Comparison of ENCODE assay signal across 1 cellular context in genomic region chr3:186618318-186618938, GRCh38.
A peak's percentile ranks its signal among the peaks of the same experiment; 100 is the strongest.
TF ChIP-seq lines count a peak whose summit lies in the region.

No MANE protein-coding gene starts in this region.

TF ChIP-seq in HepG2, 621 proteins besides CTCF, POLR2A, EP300 and RAD21 (continued from another document and continues in another):
- TF ChIP-seq ZNF207 (IDR thresholded peaks at IDR 0.05; ENCODE audit: borderline replicate concordance) = no peak
- no peak for TF ChIP-seq SOX13 (IDR thresholded peaks at IDR 0.05)
- no peak for TF ChIP-seq SOX13 (CRISPR knock-in tag; conservative IDR thresholded peaks at IDR 0.05 in 1 of 2, IDR thresholded peaks at IDR 0.05 in 1 of 2)
- TF ChIP-seq PRDM4 (CRISPR knock-in tag; IDR thresholded peaks at IDR 0.05; ENCODE audit: borderline replicate concordance) = no peak
- no peak for TF ChIP-seq NFYC (CRISPR knock-in tag; IDR thresholded peaks at IDR 0.05)
- TF ChIP-seq TEF (CRISPR knock-in tag; IDR thresholded peaks at IDR 0.05) = peak; percentile 51; the same call in 1 of the 2 replicates
- TF ChIP-seq ZNF772 (CRISPR knock-in tag; IDR thresholded peaks at IDR 0.05) = no peak
- no peak for TF ChIP-seq FOXM1 (CRISPR knock-in tag; IDR thresholded peaks at IDR 0.05)
- no peak for TF ChIP-seq ATAD3A (CRISPR knock-in tag; IDR thresholded peaks at IDR 0.05)
- peak; percentile 40 for TF ChIP-seq ZNF451 (CRISPR knock-in tag; IDR thresholded peaks at IDR 0.05)
- TF ChIP-seq ZNF790 (CRISPR knock-in tag; IDR thresholded peaks at IDR 0.05; ENCODE audit: borderline replicate concordance) = peak; percentile 87; the same call in 1 of the 2 replicates
- TF ChIP-seq SMARCE1 (IDR thresholded peaks at IDR 0.05; ENCODE audit: borderline replicate concordance) = no peak
- no peak for TF ChIP-seq ZSCAN9 (CRISPR knock-in tag; IDR thresholded peaks at IDR 0.05; ENCODE audit: borderline replicate concordance)
- TF ChIP-seq ZNF614 (CRISPR knock-in tag; IDR thresholded peaks at IDR 0.05; ENCODE audit: borderline replicate concordance) = 0 out of 2 replicates have a peak, but pooled peaks have one; percentile 9
- peak; percentile 52; the same call in 1 of the 2 replicates for TF ChIP-seq ZNF607 (CRISPR knock-in tag; IDR thresholded peaks at IDR 0.05; ENCODE audit: borderline replicate concordance)
- TF ChIP-seq AKNA (CRISPR knock-in tag; IDR thresholded peaks at IDR 0.05; ENCODE audit: borderline replicate concordance) = no peak
- TF ChIP-seq ZNF878 (CRISPR knock-in tag; IDR thresholded peaks at IDR 0.05) = no peak
- no peak for TF ChIP-seq ZNF282 (IDR thresholded peaks at IDR 0.05; ENCODE audit: partially characterized antibody)
- no peak for TF ChIP-seq ZBTB14 (CRISPR knock-in tag; IDR thresholded peaks at IDR 0.05)
- TF ChIP-seq PRDM10 (CRISPR knock-in tag; IDR thresholded peaks at IDR 0.05; ENCODE audit: low read depth) = no peak
- no peak for TF ChIP-seq DNMT3B (CRISPR knock-in tag; conservative IDR thresholded peaks at IDR 0.05)
- TF ChIP-seq RBM22 (optimal IDR thresholded peaks at IDR 0.05; ENCODE audit: low read length) = peak; percentile 91
- TF ChIP-seq NPAS2 (CRISPR knock-in tag; IDR thresholded peaks at IDR 0.05; ENCODE audit: borderline replicate concordance) = no peak
- TF ChIP-seq GLMP (CRISPR knock-in tag; IDR thresholded peaks at IDR 0.05; ENCODE audit: borderline replicate concordance) = no peak
- TF ChIP-seq MEIS2 (CRISPR knock-in tag; IDR thresholded peaks at IDR 0.05) = peak; percentile 25; the same call in 1 of the 2 replicates
- TF ChIP-seq ATF7 (IDR thresholded peaks at IDR 0.05) = no peak
- no peak for TF ChIP-seq ATF7 (CRISPR knock-in tag; IDR thresholded peaks at IDR 0.05)
- TF ChIP-seq GRHL1 (CRISPR knock-in tag; conservative IDR thresholded peaks at IDR 0.05) = no peak
- no peak for TF ChIP-seq FOXO1 (CRISPR knock-in tag; IDR thresholded peaks at IDR 0.05)
- TF ChIP-seq ZBTB7A (CRISPR knock-in tag; IDR thresholded peaks at IDR 0.05) = no peak
- TF ChIP-seq RBAK (CRISPR knock-in tag; IDR thresholded peaks at IDR 0.05) = no peak
- TF ChIP-seq ADNP (CRISPR knock-in tag; IDR thresholded peaks at IDR 0.05) = no peak
- TF ChIP-seq FOXC1 (CRISPR knock-in tag; IDR thresholded peaks at IDR 0.05; ENCODE audit: borderline replicate concordance) = no peak; the same call in 1 of the 2 replicates
- TF ChIP-seq CSRNP1 (CRISPR knock-in tag; IDR thresholded peaks at IDR 0.05) = no peak
- no peak for TF ChIP-seq ZNF235 (CRISPR knock-in tag; IDR thresholded peaks at IDR 0.05; ENCODE audit: borderline replicate concordance)
- TF ChIP-seq HMGA1 (CRISPR knock-in tag; conservative IDR thresholded peaks at IDR 0.05) = no peak
- TF ChIP-seq PLRG1 (conservative IDR thresholded peaks at IDR 0.05) = no peak
- TF ChIP-seq DBP (CRISPR knock-in tag; IDR thresholded peaks at IDR 0.05; ENCODE audit: not compliant biosample characterization) = peak; percentile 15
- TF ChIP-seq HNRNPLL (IDR thresholded peaks at IDR 0.05; ENCODE audit: low read depth, low read length, poor library complexity, severe bottlenecking) = no peak
- no peak for TF ChIP-seq ZGPAT (CRISPR knock-in tag; IDR thresholded peaks at IDR 0.05)
- TF ChIP-seq ZNF136 (CRISPR knock-in tag; IDR thresholded peaks at IDR 0.05; ENCODE audit: low read depth) = no peak
- no peak for TF ChIP-seq ZNF781 (CRISPR knock-in tag; IDR thresholded peaks at IDR 0.05; ENCODE audit: borderline replicate concordance, not compliant biosample characterization)
- TF ChIP-seq MATR3 (CRISPR knock-in tag; IDR thresholded peaks at IDR 0.05) = no peak
- peak; percentile 99 for TF ChIP-seq SSRP1 (CRISPR knock-in tag; IDR thresholded peaks at IDR 0.05)
